In genomic region chr3:192620300-192620699, GRCh38 we compare ENCODE assay signal across 36 cellular contexts.
"Had no signal": no experiment of that assay in that cellular context is flagged by ENCODE, and none has a peak within 500 bp of the region (broad histone marks: within the 10 kb centered on the region; RNA-seq: fewer than 3 reads in every experiment).

No MANE protein-coding gene starts in this region.

- H3K4me3 ChIP-seq: ascending aorta, cardiac muscle cell had no signal

- H3K4me1 Mint-ChIP-seq: activated CD4-positive, alpha-beta memory T cell treated with anti-CD3 and anti-CD28 coated beads, Interleukin-2, amount 10 ng/mL, durations not matched to agents 7 days and 5 days; activated CD4-positive, alpha-beta T cell treated with anti-CD3 and anti-CD28 coated beads for 36 hours; activated CD4-positive, alpha-beta T cell treated with anti-CD3 and anti-CD28 coated beads, Interleukin-2, amount 10 ng/mL, durations not matched to agents 7 days and 5 days; activated CD8-positive, alpha-beta memory T cell treated with anti-CD3 and anti-CD28 coated beads, Interleukin-2, amount 10 ng/mL, durations not matched to agents 7 days and 5 days; activated naive CD4-positive, alpha-beta T cell treated with anti-CD3 and anti-CD28 coated beads, Interleukin-2, amount 10 ng/mL, durations not matched to agents 7 days and 5 days; activated naive CD4-positive, alpha-beta T cell treated with anti-CD3 and anti-CD28 coated beads, Interleukin-2, amount 50 U/mL, for 24 hours; activated naive CD8-positive, alpha-beta T cell treated with anti-CD3 and anti-CD28 coated beads, Interleukin-2, amount 10 ng/mL, durations not matched to agents 7 days and 5 days; activated naive CD8-positive, alpha-beta T cell treated with anti-CD3 and anti-CD28 coated beads, Interleukin-2, amount 50 U/mL, for 24 hours; brain; central memory CD8-positive, alpha-beta T cell had no signal

- H3K4me3 Mint-ChIP-seq: activated CD4-positive, alpha-beta memory T cell treated with anti-CD3 and anti-CD28 coated beads, Interleukin-2, amount 10 ng/mL, durations not matched to agents 7 days and 5 days; activated CD4-positive, alpha-beta T cell treated with anti-CD3 and anti-CD28 coated beads for 36 hours; activated CD4-positive, alpha-beta T cell treated with anti-CD3 and anti-CD28 coated beads, Interleukin-2, amount 10 ng/mL, durations not matched to agents 7 days and 5 days; activated CD8-positive, alpha-beta memory T cell treated with anti-CD3 and anti-CD28 coated beads, Interleukin-2, amount 10 ng/mL, durations not matched to agents 7 days and 5 days; activated CD8-positive, alpha-beta T cell treated with anti-CD3 and anti-CD28 coated beads, Interleukin-2, amount 10 ng/mL, durations not matched to agents 7 days and 5 days; activated naive CD4-positive, alpha-beta T cell treated with anti-CD3 and anti-CD28 coated beads, Interleukin-2, amount 10 ng/mL, durations not matched to agents 7 days and 5 days; activated naive CD4-positive, alpha-beta T cell treated with anti-CD3 and anti-CD28 coated beads, Interleukin-2, amount 50 U/mL, for 24 hours; activated naive CD8-positive, alpha-beta T cell; activated naive CD8-positive, alpha-beta T cell treated with anti-CD3 and anti-CD28 coated beads, Interleukin-2, amount 10 ng/mL, durations not matched to agents 7 days and 5 days; activated naive CD8-positive, alpha-beta T cell treated with anti-CD3 and anti-CD28 coated beads, Interleukin-2, amount 50 U/mL, for 24 hours; activated T-cell treated with anti-CD3 and anti-CD28 coated beads, Interleukin-2, amount 50 U/mL, for 24 hours; brain; central memory CD8-positive, alpha-beta T cell; T-helper 1 cell treated with Interleukin-12 subunit alpha and Interleukin-12 subunit beta and Interleukin-4 antibody, amounts not matched to agents 30 μg/mL and 1 μg/mL, for 36 hours; T-helper 2 cell treated with Interferon-gamma antibody and Interleukin-4, amounts not matched to agents 5 μg/mL and 100 μg/mL, for 36 hours had no signal

- H3K36me3 ChIP-seq: ascending aorta, cardiac muscle cell had no signal

- H3K27ac ChIP-seq: ascending aorta, cardiac muscle cell, VCaP had no signal

- H3K27me3 Mint-ChIP-seq: activated CD4-positive, alpha-beta memory T cell treated with anti-CD3 and anti-CD28 coated beads, Interleukin-2, amount 10 ng/mL, durations not matched to agents 7 days and 5 days; activated CD8-positive, alpha-beta memory T cell treated with anti-CD3 and anti-CD28 coated beads, Interleukin-2, amount 10 ng/mL, durations not matched to agents 7 days and 5 days; activated naive CD4-positive, alpha-beta T cell treated with anti-CD3 and anti-CD28 coated beads, Interleukin-2, amount 10 ng/mL, durations not matched to agents 7 days and 5 days; central memory CD8-positive, alpha-beta T cell had no signal

- H3K27me3 ChIP-seq: ascending aorta, cardiac muscle cell had no signal

- H3K36me3 Mint-ChIP-seq: activated CD8-positive, alpha-beta memory T cell treated with anti-CD3 and anti-CD28 coated beads, Interleukin-2, amount 10 ng/mL, durations not matched to agents 7 days and 5 days; activated naive CD4-positive, alpha-beta T cell treated with anti-CD3 and anti-CD28 coated beads, Interleukin-2, amount 10 ng/mL, durations not matched to agents 7 days and 5 days; activated naive CD4-positive, alpha-beta T cell treated with anti-CD3 and anti-CD28 coated beads, Interleukin-2, amount 50 U/mL, for 24 hours; activated naive CD8-positive, alpha-beta T cell; activated naive CD8-positive, alpha-beta T cell treated with anti-CD3 and anti-CD28 coated beads, Interleukin-2, amount 10 ng/mL, durations not matched to agents 7 days and 5 days; brain had no signal

- H3K9me3 Mint-ChIP-seq: activated CD4-positive, alpha-beta memory T cell treated with anti-CD3 and anti-CD28 coated beads, Interleukin-2, amount 10 ng/mL, durations not matched to agents 7 days and 5 days; activated CD4-positive, alpha-beta T cell treated with anti-CD3 and anti-CD28 coated beads, Interleukin-2, amount 10 ng/mL, durations not matched to agents 7 days and 5 days; activated naive CD4-positive, alpha-beta T cell treated with anti-CD3 and anti-CD28 coated beads, Interleukin-2, amount 10 ng/mL, durations not matched to agents 7 days and 5 days; activated naive CD8-positive, alpha-beta T cell treated with anti-CD3 and anti-CD28 coated beads, Interleukin-2, amount 10 ng/mL, durations not matched to agents 7 days and 5 days; activated T-cell treated with anti-CD3 and anti-CD28 coated beads, Interleukin-2, amount 50 U/mL, for 24 hours; activated T-helper 2 cell treated with anti-CD3 and anti-CD28 coated beads, Interferon-gamma antibody, Interleukin-2, Interleukin-4, amounts not matched to agents 10 μg/mL and 5 μg/mL and 100 μg/mL, durations not matched to agents 14 hours and 24 hours and 36 hours; brain; T-helper 1 cell treated with Interleukin-12 subunit alpha and Interleukin-12 subunit beta and Interleukin-4 antibody, amounts not matched to agents 30 μg/mL and 1 μg/mL, for 36 hours; T-helper 2 cell treated with Interferon-gamma antibody and Interleukin-4, amounts not matched to agents 5 μg/mL and 100 μg/mL, for 36 hours had no signal

- ATAC-seq: activated CD4-positive, alpha-beta T cell treated with anti-CD3 and anti-CD28 coated beads for 36 hours; activated CD4-positive, CD25-positive, alpha-beta regulatory T cell treated with anti-CD3 and anti-CD28 coated beads, Interleukin-2, amount 50 U/mL, for 24 hours; activated CD8-positive, alpha-beta memory T cell treated with anti-CD3 and anti-CD28 coated beads, Interleukin-2, amount 10 ng/mL, durations not matched to agents 7 days and 5 days; activated CD8-positive, alpha-beta T cell treated with anti-CD3 and anti-CD28 coated beads, Interleukin-2, amount 10 ng/mL, durations not matched to agents 7 days and 5 days; activated naive CD8-positive, alpha-beta T cell treated with anti-CD3 and anti-CD28 coated beads, Interleukin-2, amount 50 U/mL, for 24 hours had no signal

- DNase-seq: activated CD4-positive, alpha-beta memory T cell treated with anti-CD3 and anti-CD28 coated beads, Interleukin-2, amount 10 ng/mL, durations not matched to agents 7 days and 5 days; activated CD4-positive, alpha-beta T cell treated with anti-CD3 and anti-CD28 coated beads for 1 hour; activated CD4-positive, alpha-beta T cell treated with anti-CD3 and anti-CD28 coated beads for 36 hours; activated CD4-positive, alpha-beta T cell treated with anti-CD3 and anti-CD28 coated beads for 48 hours; activated CD4-positive, alpha-beta T cell treated with anti-CD3 and anti-CD28 coated beads, Interleukin-2, amount 10 ng/mL, durations not matched to agents 7 days and 5 days; activated CD4-positive, alpha-beta T cell treated with anti-CD3 and anti-CD28 coated beads, Interleukin-2, amount 50 U/mL, for 48 hours; activated CD4-positive, CD25-positive, alpha-beta regulatory T cell; activated CD8-positive, alpha-beta memory T cell treated with anti-CD3 and anti-CD28 coated beads for 24 hours; activated CD8-positive, alpha-beta memory T cell treated with anti-CD3 and anti-CD28 coated beads, Interleukin-2, amount 10 ng/mL, durations not matched to agents 7 days and 5 days; activated CD8-positive, alpha-beta memory T cell treated with anti-CD3 and anti-CD28 coated beads, Interleukin-2, amount 50 U/mL, for 48 hours; activated CD8-positive, alpha-beta T cell treated with anti-CD3 and anti-CD28 coated beads, Interleukin-2, amount 10 ng/mL, durations not matched to agents 7 days and 5 days; activated effector memory CD4-positive, alpha-beta T cell treated with Interleukin-2 at 50 U/mL for 16 hours; activated gamma-delta T cell; activated naive CD4-positive, alpha-beta T cell treated with anti-CD3 and anti-CD28 coated beads, Interleukin-2, amount 10 ng/mL, durations not matched to agents 7 days and 5 days; activated naive CD4-positive, alpha-beta T cell treated with Interleukin-2 at 50 U/mL for 16 hours; activated naive CD8-positive, alpha-beta T cell treated with anti-CD3 and anti-CD28 coated beads, Interleukin-2, amount 10 ng/mL, durations not matched to agents 7 days and 5 days; activated naive CD8-positive, alpha-beta T cell treated with anti-CD3 and anti-CD28 coated beads, Interleukin-2, amount 50 U/mL, for 24 hours; activated T-cell treated with anti-CD3 and anti-CD28 coated beads, Interleukin-2, amount 50 U/mL, for 24 hours; activated T-cell treated with anti-CD3 and anti-CD28 coated beads, Interleukin-2, amount 50 U/mL, for 48 hours; amygdala; anterior cingulate cortex; caudate nucleus; T-helper 1 cell; T-helper 2 cell; T-helper 9 cell had no signal

- H3K27ac Mint-ChIP-seq: activated CD4-positive, alpha-beta memory T cell treated with anti-CD3 and anti-CD28 coated beads, Interleukin-2, amount 10 ng/mL, durations not matched to agents 7 days and 5 days; activated CD4-positive, alpha-beta T cell treated with anti-CD3 and anti-CD28 coated beads for 36 hours; activated CD4-positive, alpha-beta T cell treated with anti-CD3 and anti-CD28 coated beads, Interleukin-2, amount 10 ng/mL, durations not matched to agents 7 days and 5 days; activated CD8-positive, alpha-beta memory T cell treated with anti-CD3 and anti-CD28 coated beads, Interleukin-2, amount 10 ng/mL, durations not matched to agents 7 days and 5 days; activated CD8-positive, alpha-beta T cell treated with anti-CD3 and anti-CD28 coated beads, Interleukin-2, amount 10 ng/mL, durations not matched to agents 7 days and 5 days; activated naive CD4-positive, alpha-beta T cell treated with anti-CD3 and anti-CD28 coated beads, Interleukin-2, amount 10 ng/mL, durations not matched to agents 7 days and 5 days; activated naive CD4-positive, alpha-beta T cell treated with anti-CD3 and anti-CD28 coated beads, Interleukin-2, amount 50 U/mL, for 24 hours; activated naive CD8-positive, alpha-beta T cell; activated naive CD8-positive, alpha-beta T cell treated with anti-CD3 and anti-CD28 coated beads, Interleukin-2, amount 10 ng/mL, durations not matched to agents 7 days and 5 days; activated naive CD8-positive, alpha-beta T cell treated with anti-CD3 and anti-CD28 coated beads, Interleukin-2, amount 50 U/mL, for 24 hours; activated T-cell treated with anti-CD3 and anti-CD28 coated beads, Interleukin-2, amount 50 U/mL, for 24 hours; activated T-helper 2 cell treated with anti-CD3 and anti-CD28 coated beads, Interferon-gamma antibody, Interleukin-2, Interleukin-4, amounts not matched to agents 10 μg/mL and 5 μg/mL and 100 μg/mL, durations not matched to agents 14 hours and 24 hours and 36 hours; T-helper 1 cell treated with Interleukin-12 subunit alpha and Interleukin-12 subunit beta and Interleukin-4 antibody, amounts not matched to agents 30 μg/mL and 1 μg/mL, for 36 hours; T-helper 2 cell treated with Interferon-gamma antibody and Interleukin-4, amounts not matched to agents 5 μg/mL and 100 μg/mL, for 36 hours had no signal

- H3K4me1 ChIP-seq: ascending aorta had no signal
